ENCODE assay signal across 24 cellular contexts in genomic region chr17:80709090-80709695, GRCh38.
DNase-seq lines count a peak whose midpoint lies in the region; ATAC-seq and TF ChIP-seq lines count a peak whose summit lies in the region.
"Had no signal": no experiment of that assay in that cellular context is flagged by ENCODE, and none has a peak within 500 bp of the region (broad histone marks: within the 10 kb centered on the region; RNA-seq: fewer than 3 reads in every experiment).

No MANE protein-coding gene starts in this region.

- DNase-seq in activated CD4-positive, alpha-beta T cell treated with anti-CD3 and anti-CD28 coated beads, Interleukin-2, amount 10 ng/mL, durations not matched to agents 7 days and 5 days, result no peak
- no peak for DNase-seq in activated CD4-positive, alpha-beta T cell treated with anti-CD3 and anti-CD28 coated beads, Interleukin-2, amount 50 U/mL, for 48 hours
- DNase-seq in DND-41 (no peak), T-helper 17 cell (no peak), immature natural killer cell (no peak), DMS53 treated with DMSO at 0.1 percent for 48 hours (lab: John Stamatoyannopoulos, UW; ENCODE audit: unreplicated experiment) (no peak)
- DNase-seq in stimulated activated CD4-positive, alpha-beta T cell treated with anti-CD3 and anti-CD28 coated beads, Interleukin-2, amount 100 ng/mL, for 24 hours, result no peak
- DNase-seq: amygdala; Caco-2; GOT3; heart left ventricle; left cardiac atrium; mesenchymal stem cell; NCI-H2081; NCI-H446; nucleus accumbens; PC-9; SIG-M5; stimulated activated CD4-positive, alpha-beta T cell treated with anti-CD3 and anti-CD28 coated beads, Interleukin-4, amount 100 ng/mL, for 1 hour; tibial artery had no signal

- no peak overlapping the region for H3K4me3 Mint-ChIP-seq in activated CD4-positive, alpha-beta T cell treated with anti-CD3 and anti-CD28 coated beads, Interleukin-2, amount 10 ng/mL, durations not matched to agents 7 days and 5 days
- H3K4me3 Mint-ChIP-seq in T-helper 17 cell, result peak overlapping the region; percentile 52
- peak overlapping the region in 3 of 5 donors; percentile 54 to 84 (median 70) for H3K4me3 Mint-ChIP-seq in immature natural killer cell
- H3K4me3 Mint-ChIP-seq: stimulated activated naive CD8-positive, alpha-beta T cell treated with anti-CD3 and anti-CD28 coated beads, Interleukin-15, Interleukin-2, amounts not matched to agents 100 ng/mL and 50 ng/mL, for 24 hours had no signal

- H2AFZ ChIP-seq in DND-41 (ENCODE audit: low read depth, low read length), result no peak overlapping the region
- H2AFZ ChIP-seq: PC-9 had no signal

- H3K4me1 Mint-ChIP-seq in activated CD4-positive, alpha-beta T cell treated with anti-CD3 and anti-CD28 coated beads, Interleukin-2, amount 10 ng/mL, durations not matched to agents 7 days and 5 days, result peaks cover 73% of the 10 kb centered on the region
- H3K4me1 Mint-ChIP-seq in T-helper 17 cell (peaks cover 28% of the 10 kb centered on the region), immature natural killer cell (peaks cover 39 to 55% of the 10 kb centered on the region in 2 donors)

- peaks cover 20% of the 10 kb centered on the region for H3K36me3 ChIP-seq in DND-41 (ENCODE audit: insufficient read depth, low read length)
- H3K36me3 ChIP-seq: cardiac muscle cell had no signal

- no peak overlapping the region for H3K4me2 ChIP-seq in DND-41 (ENCODE audit: insufficient read depth, low read length)
- H3K4me2 ChIP-seq: PC-9 had no signal

- H3K27ac ChIP-seq in DND-41 (ENCODE audit: low read length), result 0 out of 2 replicates have a peak overlapping the region, but pooled peaks have one; percentile 2
- H3K27ac ChIP-seq: cardiac muscle cell, heart left ventricle, HL-60, PC-9, tibial artery had no signal

- H3K4me3 ChIP-seq in DND-41 (ENCODE audit: low read depth in 1 of 2, low read length in 2 of 2), result no peak overlapping the region
- H3K4me3 ChIP-seq: cardiac muscle cell, heart left ventricle, PC-9, tibial artery had no signal

- H3K27me3 ChIP-seq in DND-41 (ENCODE audit: insufficient read depth, low read length, poor library complexity), result no peaks in the 10 kb centered on the region
- H3K27me3 ChIP-seq: cardiac muscle cell, heart left ventricle, tibial artery had no signal

- H3K9me3 Mint-ChIP-seq in activated CD4-positive, alpha-beta T cell treated with anti-CD3 and anti-CD28 coated beads, Interleukin-2, amount 10 ng/mL, durations not matched to agents 7 days and 5 days, result peaks cover 2% of the 10 kb centered on the region
- H3K9me3 Mint-ChIP-seq in immature natural killer cell, result no peaks in the 10 kb centered on the region
- H3K9me3 Mint-ChIP-seq: stimulated activated naive CD8-positive, alpha-beta T cell treated with anti-CD3 and anti-CD28 coated beads, Interleukin-15, Interleukin-2, amounts not matched to agents 100 ng/mL and 50 ng/mL, for 24 hours had no signal

- CTCF ChIA-PET in activated CD4-positive, alpha-beta T cell treated with anti-CD3 and anti-CD28 coated beads, Interleukin-2, amount 10 ng/mL, durations not matched to agents 7 days and 5 days (lab: Charles Lee), result interaction anchor here (3.1 kb wide), 1 partner anchor 10 kb away, joined by 10 read pairs; no protein-coding TSS in a partner anchor

- ATAC-seq in DND-41 (ENCODE audit: insufficient read depth, low read depth) (no peak), T-helper 17 cell (no peak), GM21526 (IDR thresholded peaks at IDR 0.05; ENCODE audit: low FRiP score, unreplicated experiment) (no peak)
- ATAC-seq: heart left ventricle, left cardiac atrium had no signal

- peaks cover 82% of the 10 kb centered on the region for H3K79me2 ChIP-seq in DND-41 (ENCODE audit: insufficient read depth, low read length)

- no peak for TF ChIP-seq CTCF in DND-41 (IDR thresholded peaks at IDR 0.05; ENCODE audit: borderline replicate concordance, extremely low read depth, low read length, poor library complexity, severe bottlenecking)

- H3K9me3 ChIP-seq in DND-41 (ENCODE audit: insufficient read depth, low read length, severe bottlenecking), result no peaks in the 10 kb centered on the region
- no peaks in the 10 kb centered on the region for H3K9me3 ChIP-seq in T-helper 17 cell (ENCODE audit: control insufficient read depth, low read length, poor library complexity, severe bottlenecking)
- H3K9me3 ChIP-seq: Caco-2, heart left ventricle, tibial artery had no signal

- no peak overlapping the region for H3K9ac ChIP-seq in DND-41 (ENCODE audit: low read depth, low read length)

- H3K27me3 Mint-ChIP-seq in activated CD4-positive, alpha-beta T cell treated with anti-CD3 and anti-CD28 coated beads, Interleukin-2, amount 10 ng/mL, durations not matched to agents 7 days and 5 days, result no peaks in the 10 kb centered on the region
- H3K27me3 Mint-ChIP-seq in T-helper 17 cell (no peaks in the 10 kb centered on the region), immature natural killer cell (ENCODE audit: low read depth in 3 of 3) (peaks cover 0 to 1% (median 0%) of the 10 kb centered on the region in 3 donors)
- H3K27me3 Mint-ChIP-seq: stimulated activated naive CD8-positive, alpha-beta T cell treated with anti-CD3 and anti-CD28 coated beads, Interleukin-15, Interleukin-2, amounts not matched to agents 100 ng/mL and 50 ng/mL, for 24 hours had no signal

- peaks cover 8% of the 10 kb centered on the region for H3K4me1 ChIP-seq in DND-41 (ENCODE audit: insufficient read depth, low read length)
- H3K4me1 ChIP-seq: Caco-2 had no signal

- H3K27ac Mint-ChIP-seq in activated CD4-positive, alpha-beta T cell treated with anti-CD3 and anti-CD28 coated beads, Interleukin-2, amount 10 ng/mL, durations not matched to agents 7 days and 5 days, result peak overlapping the region; percentile 46
- peak overlapping the region; percentile 85 for H3K27ac Mint-ChIP-seq in T-helper 17 cell
- peak overlapping the region in 5 of 6 donors; percentile 55 to 94 (median 83) for H3K27ac Mint-ChIP-seq in immature natural killer cell
- H3K27ac Mint-ChIP-seq: stimulated activated naive CD8-positive, alpha-beta T cell treated with anti-CD3 and anti-CD28 coated beads, Interleukin-15, Interleukin-2, amounts not matched to agents 100 ng/mL and 50 ng/mL, for 24 hours had no signal

- POLR2A ChIA-PET in activated CD4-positive, alpha-beta T cell treated with anti-CD3 and anti-CD28 coated beads, Interleukin-2, amount 10 ng/mL, durations not matched to agents 7 days and 5 days (lab: Charles Lee), result interaction anchor here (0.5 kb wide), 1 partner anchor 85 kb away, joined by 3 read pairs; no protein-coding TSS in a partner anchor

- peaks cover 57% of the 10 kb centered on the region for H3K36me3 Mint-ChIP-seq in activated CD4-positive, alpha-beta T cell treated with anti-CD3 and anti-CD28 coated beads, Interleukin-2, amount 10 ng/mL, durations not matched to agents 7 days and 5 days (ENCODE audit: low read depth)
- H3K36me3 Mint-ChIP-seq in T-helper 17 cell (ENCODE audit: low read depth), result peaks cover 5% of the 10 kb centered on the region
- H3K36me3 Mint-ChIP-seq in immature natural killer cell, result peaks cover 0 to 11% (median 4%) of the 10 kb centered on the region in 3 donors

- H4K20me1 ChIP-seq in DND-41 (ENCODE audit: insufficient read depth, low read length), result peaks cover 6% of the 10 kb centered on the region; the same call in 1 of the 2 replicates
